In the genomic region with DNA sequence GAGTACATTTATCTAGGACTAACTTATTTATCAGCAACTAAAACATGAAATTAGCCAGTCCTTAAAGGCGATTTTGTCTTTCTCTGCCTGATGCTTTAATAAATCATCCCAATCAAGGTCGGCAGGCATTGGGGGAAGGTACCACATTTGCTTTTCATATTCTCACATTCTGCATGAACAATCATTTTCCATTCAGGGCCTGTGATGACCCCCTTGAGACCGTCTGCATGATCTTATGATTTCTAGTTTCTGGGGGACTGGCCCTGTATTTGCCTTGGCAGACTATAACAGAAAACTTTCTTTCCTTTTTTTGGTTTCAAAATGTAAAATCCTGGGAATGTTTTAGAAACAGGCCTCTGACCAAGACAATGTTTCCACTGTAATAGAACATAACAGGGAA, we compare ENCODE assay signal across 20 cellular contexts.
DNase-seq lines count a peak whose midpoint lies in the region; ATAC-seq, FAIRE-seq and TF ChIP-seq lines count a peak whose summit lies in the region.
"Had no signal": no experiment of that assay in that cellular context is flagged by ENCODE, and none has a peak within 500 bp of the region (broad histone marks: within the 10 kb centered on the region; RNA-seq: fewer than 3 reads in every experiment).

No MANE protein-coding gene starts in this region.

- peaks cover 34% of the 10 kb centered on the region for H3K4me1 Mint-ChIP-seq in chondrocyte (ENCODE audit: low read depth)
- H3K4me1 Mint-ChIP-seq: B cell; CD4-positive, CD25-positive, alpha-beta regulatory T cell had no signal

- peaks cover under 1% of the 10 kb centered on the region for H3K36me3 Mint-ChIP-seq in chondrocyte (ENCODE audit: low read depth)
- H3K36me3 Mint-ChIP-seq: CD4-positive, CD25-positive, alpha-beta regulatory T cell; CD8-positive, alpha-beta T cell had no signal

- ATAC-seq in sciatic nerve (peak; percentile 81), GM18519 (IDR thresholded peaks at IDR 0.05; ENCODE audit: low FRiP score, unreplicated experiment) (no peak), GM21717 (IDR thresholded peaks at IDR 0.05; ENCODE audit: unreplicated experiment) (no peak)
- ATAC-seq: CD8-positive, alpha-beta T cell had no signal

- peaks cover 11% of the 10 kb centered on the region for H3K9me3 Mint-ChIP-seq in chondrocyte (ENCODE audit: low read depth)
- H3K9me3 Mint-ChIP-seq: CD8-positive, alpha-beta T cell had no signal

- H3K27me3 Mint-ChIP-seq in chondrocyte (ENCODE audit: low read depth), result no peaks in the 10 kb centered on the region
- H3K27me3 Mint-ChIP-seq: B cell had no signal

- H3K27ac Mint-ChIP-seq in chondrocyte (ENCODE audit: unreplicated experiment), result peak overlapping the region; percentile 4
- H3K27ac Mint-ChIP-seq: B cell; CD4-positive, CD25-positive, alpha-beta regulatory T cell; CD8-positive, alpha-beta T cell had no signal

- FAIRE-seq in GM12891 (lab: Jason Lieb, UNC), result peak; percentile 69
- peak; percentile 26 for FAIRE-seq in GM19239 (lab: Jason Lieb, UNC)
- FAIRE-seq: A204.1, D721Med, H1 had no signal

- no peak for TF ChIP-seq POLR2A in GM12891 (IDR thresholded peaks at IDR 0.05; ENCODE audit: low read depth, low read length)

- no peak for DNase-seq in GM12891 (ENCODE audit: insufficient read length, low spot score)
- DNase-seq in GM19239 (ENCODE audit: insufficient read length, low spot score), result no peak
- DNase-seq in chondrocyte (ENCODE audit: low spot score), result no peak
- DNase-seq in sciatic nerve (ENCODE audit: low spot score), result no peak
- no peak for DNase-seq in EL
- DNase-seq in NCI-H2196 (lab: John Stamatoyannopoulos, UW; ENCODE audit: unreplicated experiment), result no peak
- DNase-seq: CD4-positive, CD25-positive, alpha-beta regulatory T cell; CD8-positive, alpha-beta T cell; DMS 273 treated with DMSO at 0.1 percent for 48 hours; DMS79; GF-D8; GM23248; H7; HCEC 1CT had no signal

- H3K4me3 Mint-ChIP-seq in chondrocyte (ENCODE audit: unreplicated experiment), result no peak overlapping the region
- H3K4me3 Mint-ChIP-seq: B cell; CD4-positive, CD25-positive, alpha-beta regulatory T cell; CD8-positive, alpha-beta T cell had no signal

- no peak for TF ChIP-seq CTCF in chondrocyte (IDR thresholded peaks at IDR 0.05)

- intact Hi-C loops in sciatic nerve (cut with DNase I), result no loop called here

TF ChIP-seq in GM12891, 5 proteins besides CTCF, POLR2A, EP300 and RAD21:
- TF ChIP-seq POU2F2 (IDR thresholded peaks at IDR 0.05; ENCODE audit: low read depth, low read length) (no peak), TAF1 (IDR thresholded peaks at IDR 0.05; ENCODE audit: low read depth, low read length) (no peak), POLR2AphosphoS5 (IDR thresholded peaks at IDR 0.05; ENCODE audit: low read depth, low read length) (no peak), SPI1 (IDR thresholded peaks at IDR 0.05; ENCODE audit: low read depth, low read length) (no peak), PAX5 (IDR thresholded peaks at IDR 0.05; ENCODE audit: insufficient read depth, low read length, severe bottlenecking) (no peak)
